Comparison of ENCODE assay signal across 15 cellular contexts in the genomic region with DNA sequence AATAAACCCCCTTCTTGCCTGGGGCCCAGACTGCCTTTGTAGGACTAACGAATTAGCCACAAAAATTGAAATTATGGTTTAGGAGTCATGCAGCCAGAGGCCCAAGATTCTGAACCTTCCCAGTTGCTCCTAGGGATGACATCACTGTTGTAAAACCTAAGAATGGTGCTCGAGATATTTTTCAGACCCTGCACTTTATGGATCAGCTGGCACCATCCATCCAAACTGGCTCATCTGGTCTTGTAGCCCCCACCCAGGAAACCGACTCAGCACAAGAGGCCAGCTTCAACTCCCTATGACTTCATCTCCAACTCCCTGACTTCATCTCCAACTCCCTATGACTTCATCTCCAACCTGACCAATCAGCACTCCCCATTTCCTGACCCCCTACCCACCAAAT. TPM values are rescaled to one million over a fixed set of nuclear protein-coding genes. Genes with fewer than 3 reads are reported as not detected.
A peak's percentile ranks its signal among the peaks of the same experiment; 100 is the strongest.
DNase-seq lines count a peak whose midpoint lies in the region; ATAC-seq and TF ChIP-seq lines count a peak whose summit lies in the region.
"Had no signal": no experiment of that assay in that cellular context is flagged by ENCODE, and none has a peak within 500 bp of the region (broad histone marks: within the 10 kb centered on the region; RNA-seq: fewer than 3 reads in every experiment).

No MANE protein-coding gene starts in this region.

- H3K9me3 Mint-ChIP-seq in Calu3 (ENCODE audit: low read depth, unreplicated experiment) (no peaks in the 10 kb centered on the region), T-cell (no peaks in the 10 kb centered on the region)
- H3K9me3 Mint-ChIP-seq: activated naive CD8-positive, alpha-beta T cell treated with anti-CD3 and anti-CD28 coated beads, Interleukin-2, amount 10 ng/mL, durations not matched to agents 7 days and 5 days had no signal

- H3K27me3 Mint-ChIP-seq in Calu3 (ENCODE audit: unreplicated experiment): no peaks in the 10 kb centered on the region
- no peaks in the 10 kb centered on the region for H3K27me3 Mint-ChIP-seq in T-cell
- H3K27me3 Mint-ChIP-seq: activated naive CD8-positive, alpha-beta T cell treated with anti-CD3 and anti-CD28 coated beads, Interleukin-2, amount 10 ng/mL, durations not matched to agents 7 days and 5 days had no signal

- H3K27ac Mint-ChIP-seq in Calu3 (ENCODE audit: unreplicated experiment): peak overlapping the region; percentile 8
- H3K27ac Mint-ChIP-seq in T-cell: peak overlapping the region; percentile 6 to 69
- H3K27ac Mint-ChIP-seq: activated naive CD8-positive, alpha-beta T cell treated with anti-CD3 and anti-CD28 coated beads, Interleukin-2, amount 10 ng/mL, durations not matched to agents 7 days and 5 days had no signal

- ATAC-seq in T-cell (replicated peaks in 1 of 4): no peak
- ATAC-seq in GM18858 (IDR thresholded peaks at IDR 0.05; ENCODE audit: unreplicated experiment): no peak
- no peak for ATAC-seq in HG02798 (IDR thresholded peaks at IDR 0.05; ENCODE audit: poor library complexity, unreplicated experiment)
- ATAC-seq: heart left ventricle had no signal

- peaks cover 40% of the 10 kb centered on the region for H3K36me3 Mint-ChIP-seq in Calu3 (ENCODE audit: insufficient read depth, unreplicated experiment)
- H3K36me3 Mint-ChIP-seq in T-cell: peaks cover 28% of the 10 kb centered on the region

- POLR2A ChIA-PET in T-cell (lab: Charles Lee): interaction anchor here in 1 of 2 donors (0.6 kb wide), 1 partner anchor 338 kb away, joined by 4 read pairs; no protein-coding TSS in a partner anchor

- BruUV-seq in Calu3 (replicated peaks; lab: Mats Ljungman, UMichigan): no TSS peak

- no peak overlapping the region for H3K4me3 Mint-ChIP-seq in Calu3 (ENCODE audit: low read depth, unreplicated experiment)
- no peak overlapping the region for H3K4me3 Mint-ChIP-seq in T-cell
- H3K4me3 Mint-ChIP-seq: activated naive CD8-positive, alpha-beta T cell treated with anti-CD3 and anti-CD28 coated beads, Interleukin-2, amount 10 ng/mL, durations not matched to agents 7 days and 5 days had no signal

- no peak for DNase-seq in Calu3
- DNase-seq in T-cell: no peak
- peak; percentile 13 for DNase-seq in myocyte (ENCODE audit: low read depth)
- DNase-seq in NCI-H2171 treated with DMSO at 0.1 percent for 48 hours (lab: John Stamatoyannopoulos, UW): no peak
- DNase-seq: activated naive CD8-positive, alpha-beta T cell treated with anti-CD3 and anti-CD28 coated beads, Interleukin-2, amount 10 ng/mL, durations not matched to agents 7 days and 5 days; BE2C; DND-41; heart left ventricle; kidney glomerular epithelial cell; NCI-H1048; stomach had no signal

- H3K4me1 Mint-ChIP-seq in Calu3 (ENCODE audit: low read depth, unreplicated experiment): no peaks in the 10 kb centered on the region
- H3K4me1 Mint-ChIP-seq in T-cell: peaks cover 2 to 14% (median 5%) of the 10 kb centered on the region in 3 donors

- CTCF ChIA-PET in Calu3 (lab: Charles Lee): no interaction called here
- CTCF ChIA-PET in T-cell (lab: Charles Lee): no interaction called here

- intact Hi-C loops in Calu3 (cut with micrococcal nuclease; ENCODE audit: unreplicated experiment): no loop called here

- no peak for TF ChIP-seq CTCF in Calu3 (IDR thresholded peaks at IDR 0.05; ENCODE audit: unreplicated experiment)

RNA-seq across cellular contexts. Expression of a gene that starts 10.9 kb away (rescaled TPM):
- total RNA-seq in Calu3 (2022) (51.8 and 59.7 TPM in 2 replicates), T-cell (1 to 10 TPM in 1 of 5 donors, under 1 TPM in 4; 0.58 to 1.0 (median 0.72) TPM), myocyte (not detected in 2 replicates)
- not detected for polyA plus RNA-seq in myocyte (2012)
- polyA plus RNA-seq: neural cell had no signal

RNA-seq across cellular contexts. Expression of a gene that starts 34.3 kb away (rescaled TPM):
- total RNA-seq in Calu3 (2022) (80.7 and 84.5 TPM in 2 replicates), T-cell (10 to 100 TPM; 71.9 to 81.6 (median 78.9) TPM), myocyte (32.5 and 41.7 TPM in 2 replicates)
- polyA plus RNA-seq in myocyte (2012): 60.6 TPM

RNA-seq across cellular contexts. Expression of a gene that starts 36.5 kb away (rescaled TPM):
- total RNA-seq in Calu3 (2022) (0.27 and 0.61 TPM in 2 replicates), T-cell (1 to 10 TPM in 1 of 5 donors, under 1 TPM in 2, not detected in 2; 0.20 to 1.3 (median 0.73) TPM), myocyte (not detected in 2 replicates)
- polyA plus RNA-seq in myocyte (2012): 0.09 TPM
- total RNA-seq: activated naive CD8-positive, alpha-beta T cell treated with anti-CD3 and anti-CD28 coated beads, Interleukin-2, amount 10 ng/mL, durations not matched to agents 7 days and 5 days; heart left ventricle; stomach had no signal
- polyA plus RNA-seq: neural cell had no signal

RNA-seq across cellular contexts. Expression of a gene that starts 37.4 kb away (rescaled TPM):
- total RNA-seq in Calu3 (2022) (9.4 and 9.8 TPM in 2 replicates), T-cell (10 to 100 TPM in 1 of 5 donors, 1 to 10 TPM in 4; 7.5 to 12.1 (median 9.0) TPM), myocyte (3.6 and 4.9 TPM in 2 replicates)
- 6.2 TPM for polyA plus RNA-seq in myocyte (2012)

RNA-seq across cellular contexts. Expression of a gene that starts 40.9 kb away (rescaled TPM):
- total RNA-seq in Calu3 (2022): 0.17 and 0.34 TPM in 2 replicates
- 1 to 10 TPM in 1 of 5 donors, under 1 TPM in 3, not detected in 1; 0.20 to 1.6 (median 0.31) TPM for total RNA-seq in T-cell
- not detected in 2 replicates for total RNA-seq in myocyte
- 14.7 TPM for polyA plus RNA-seq in myocyte (2012)
- total RNA-seq: activated naive CD8-positive, alpha-beta T cell treated with anti-CD3 and anti-CD28 coated beads, Interleukin-2, amount 10 ng/mL, durations not matched to agents 7 days and 5 days; HT-29; stomach had no signal
- polyA plus RNA-seq: neural cell had no signal

Comparison
In these comparisons a context has a peak if more than half of its experiments do, and no peak if none do; other contexts are left out.
1. RNA of a gene that starts 10.9 kb away (total RNA-seq): 51.8 to 59.7 TPM in Calu3; 0.58 to 1.0 TPM in T-cell and not detected in myocyte; every median in the first group is over 10 times any median in the second.